In the genomic region with DNA sequence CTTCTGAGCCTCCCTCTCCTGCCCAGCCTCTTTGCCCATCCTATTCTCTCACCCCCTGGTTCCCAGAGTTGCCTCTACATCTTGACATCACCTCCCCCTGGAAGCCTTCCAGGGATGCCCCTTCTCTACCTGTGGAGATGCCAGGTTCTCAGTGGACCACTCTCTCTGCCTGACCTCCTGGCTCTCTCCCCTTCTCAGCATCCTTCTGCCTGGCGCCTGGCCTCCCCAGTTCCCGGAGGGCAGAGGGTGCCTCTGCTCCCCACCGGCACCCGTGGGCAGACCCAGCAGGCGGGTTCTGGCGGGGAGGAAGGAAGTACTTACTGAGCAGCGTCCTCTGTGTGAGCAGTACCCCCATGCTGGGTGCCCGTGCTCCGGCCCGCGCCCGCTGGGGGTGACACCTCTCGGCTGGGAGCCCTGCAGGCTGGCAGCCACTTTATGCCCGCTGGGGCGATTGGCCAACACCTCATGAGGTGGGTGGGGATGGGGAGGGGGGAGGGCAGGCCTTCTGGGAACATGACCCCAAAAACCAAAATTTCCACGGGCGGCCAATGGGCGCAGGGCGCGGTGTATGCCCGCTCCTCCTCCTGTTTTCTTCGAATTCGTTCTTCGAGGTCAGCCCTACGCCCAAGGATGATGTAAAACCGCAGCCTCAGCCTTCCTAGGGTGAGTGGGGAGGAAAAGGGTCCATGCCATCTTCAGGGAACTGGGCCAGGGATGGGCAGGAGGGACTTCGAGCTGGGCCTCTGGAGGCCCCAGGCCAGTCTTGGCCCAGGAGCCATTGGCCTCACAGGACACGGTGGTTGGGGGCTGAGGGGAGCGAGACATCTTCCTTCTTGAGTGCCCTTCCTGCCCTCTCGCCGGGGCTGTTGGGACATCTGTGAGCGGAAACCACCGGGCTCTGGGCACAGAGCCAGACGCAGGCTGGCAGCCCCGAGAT, we compare ENCODE assay signal across 8 cellular contexts. TPM values are rescaled to one million over a fixed set of nuclear protein-coding genes. Genes with fewer than 3 reads are reported as not detected.
DNase-seq lines count a peak whose midpoint lies in the region; ATAC-seq and TF ChIP-seq lines count a peak whose summit lies in the region.

TSS of gene OSM (minus strand) at position 407 of the 937 bp plus-strand sequence. CDS start at position 355, 52 bp downstream.

- H3K36me3 Mint-ChIP-seq in GM23338 (ENCODE audit: low read depth) = no peaks in the 10 kb centered on the region
- H3K36me3 Mint-ChIP-seq in activated B cell treated with CpG ODN at 0.5 μM for 24 hours (ENCODE audit: low read depth) = peaks cover 11% of the 10 kb centered on the region
- no peaks in the 10 kb centered on the region for H3K36me3 Mint-ChIP-seq in nephron progenitor cell (ENCODE audit: low read depth)

- H3K27me3 ChIP-seq in GM23338 (ENCODE audit: insufficient read depth) (no peaks in the 10 kb centered on the region; the same call in 1 of the 2 replicates), trophoblast cell (ENCODE audit: insufficient read depth, low read length) (no peaks in the 10 kb centered on the region)

- H3K4me1 ChIP-seq in GM23338 (ENCODE audit: insufficient read depth) (no peaks in the 10 kb centered on the region), trophoblast cell (ENCODE audit: control insufficient read depth in 1 of 2, insufficient read depth in 2 of 2, low read length in 2 of 2) (peaks cover 4 to 13% of the 10 kb centered on the region in 2 experiments)

- H2AK5ac ChIP-seq in trophoblast cell (ENCODE audit: low read length) = no peak within 1 kb of the TSS

- H3K27ac Mint-ChIP-seq in GM23338 (no peak within 1 kb of the TSS), activated B cell treated with CpG ODN at 0.5 μM for 24 hours (peak within 1 kb of the TSS; percentile 97), nephron progenitor cell (no peak within 1 kb of the TSS)

- H4K8ac ChIP-seq in trophoblast cell (ENCODE audit: low read depth, low read length) = no peak within 1 kb of the TSS

- H3K27me3 Mint-ChIP-seq in GM23338 (ENCODE audit: insufficient read depth, low read depth, poor library complexity) (peaks cover 22% of the 10 kb centered on the region), activated B cell treated with CpG ODN at 0.5 μM for 24 hours (no peaks in the 10 kb centered on the region), nephron progenitor cell (ENCODE audit: low read depth, poor library complexity) (peaks cover 4% of the 10 kb centered on the region)

- H3K9me3 Mint-ChIP-seq in GM23338 = no peaks in the 10 kb centered on the region
- H3K9me3 Mint-ChIP-seq in activated B cell treated with CpG ODN at 0.5 μM for 24 hours = no peaks in the 10 kb centered on the region
- no peaks in the 10 kb centered on the region for H3K9me3 Mint-ChIP-seq in nephron progenitor cell

- no peak within 1 kb of the TSS for H3K4me3 Mint-ChIP-seq in GM23338
- peak within 1 kb of the TSS; percentile 91 for H3K4me3 Mint-ChIP-seq in activated B cell treated with CpG ODN at 0.5 μM for 24 hours
- H3K4me3 Mint-ChIP-seq in nephron progenitor cell = no peak within 1 kb of the TSS

- no peaks in the 10 kb centered on the region for H3K9me2 ChIP-seq in GM23338 (ENCODE audit: insufficient read depth)

- H3K9ac ChIP-seq in trophoblast cell (ENCODE audit: low read length) = no peak within 1 kb of the TSS

- H3K23ac ChIP-seq in trophoblast cell (ENCODE audit: low read length) = no peak within 1 kb of the TSS

- no peaks in the 10 kb centered on the region for H3K36me3 ChIP-seq in GM23338 (ENCODE audit: insufficient read depth)
- H3K36me3 ChIP-seq in trophoblast cell (ENCODE audit: control insufficient read depth in 1 of 2, insufficient read depth in 2 of 2, low read length in 2 of 2) = no peaks in the 10 kb centered on the region

- H2BK5ac ChIP-seq in trophoblast cell (ENCODE audit: low read depth, low read length, poor library complexity) = no peak within 1 kb of the TSS

- no peak within 1 kb of the TSS for H4K91ac ChIP-seq in trophoblast cell (ENCODE audit: low read depth, low read length)

- H4K20me1 ChIP-seq in GM23338 (replicated peaks; ENCODE audit: insufficient read depth) = no peaks in the 10 kb centered on the region

- DNase-seq in GM23338 (ENCODE audit: low spot score) = no peak
- peak; percentile 56 for DNase-seq in activated B cell treated with CpG ODN at 0.5 μM for 24 hours
- peak; percentile 37 for DNase-seq in effector CD8-positive, alpha-beta T cell (lab: John Stamatoyannopoulos, UW)
- DNase-seq in stimulated activated CD4-positive, alpha-beta T cell treated with anti-CD3 and anti-CD28 coated beads, Interleukin-12 subunit alpha, Interleukin-12 subunit beta, amount 100 ng/mL, for 4 hours = peak; percentile 57
- DNase-seq in nephron progenitor cell = no peak
- no peak for DNase-seq in trophoblast cell

- ATAC-seq in GM23338 (no peak), activated B cell treated with CpG ODN at 0.5 μM for 24 hours (ENCODE audit: low read depth) (peak; percentile 35), HG02798 (IDR thresholded peaks at IDR 0.05; ENCODE audit: poor library complexity, unreplicated experiment) (no peak), GM19455 (IDR thresholded peaks at IDR 0.05; ENCODE audit: unreplicated experiment) (no peak)

- no peak within 1 kb of the TSS for H4K12ac ChIP-seq in trophoblast cell (ENCODE audit: low read depth, low read length)

- POLR2A ChIA-PET in activated B cell treated with CpG ODN at 0.5 μM for 24 hours (lab: Charles Lee) = interaction anchor here (0.7 to 2.7 kb wide), 6 partner anchors 21 to 702 kb away, joined by 3 to 10 read pairs (median 4); partner anchors contain the start of genes CCDC157, MORC2, SF3A1 and TBC1D10A

- no peak within 1 kb of the TSS for H3K4ac ChIP-seq in trophoblast cell (ENCODE audit: low read depth, low read length)

- H3K4me2 ChIP-seq in GM23338 (no peak within 1 kb of the TSS), trophoblast cell (ENCODE audit: low read length) (no peak within 1 kb of the TSS)

- intact Hi-C loops in activated B cell treated with CpG ODN at 0.5 μM for 24 hours (cut with micrococcal nuclease) = loop anchor here (1.0 to 10.0 kb wide), 7 partner anchors 23 to 1024 kb away; partner anchors contain the start of genes CASTOR1, NF2, PES1 and SF3A1

- H3K18ac ChIP-seq in trophoblast cell (ENCODE audit: low read length) = no peak within 1 kb of the TSS

- H3K9me3 ChIP-seq in trophoblast cell (ENCODE audit: insufficient read depth, low read depth, low read length) = peaks cover 2% of the 10 kb centered on the region

- no peak within 1 kb of the TSS for H2BK120ac ChIP-seq in trophoblast cell (ENCODE audit: insufficient read depth, low read length, poor library complexity)

- WGBS in trophoblast cell (ENCODE audit: extremely low coverage, insufficient coverage, insufficient read length) = no CpG with 5 or more reads among the region's 35 CpGs

- H2AFZ ChIP-seq in GM23338 (peak within 1 kb of the TSS; percentile 43; the same call in 1 of the 2 replicates), trophoblast cell (ENCODE audit: insufficient read depth, low read length, poor library complexity) (no peak within 1 kb of the TSS)

- TF ChIP-seq CTCF in GM23338 (conservative IDR thresholded peaks at IDR 0.05; ENCODE audit: low read depth in 2 of 2) (no peak), activated B cell treated with CpG ODN at 0.5 μM for 24 hours (IDR thresholded peaks at IDR 0.05) (no peak), nephron progenitor cell (IDR thresholded peaks at IDR 0.05) (no peak)

- no peaks in the 10 kb centered on the region for H3F3A ChIP-seq in GM23338 (replicated peaks; ENCODE audit: low read depth)

- H3K4me1 Mint-ChIP-seq in GM23338 (peaks cover 5% of the 10 kb centered on the region; the same call in 1 of the 3 replicates), activated B cell treated with CpG ODN at 0.5 μM for 24 hours (peaks cover 32% of the 10 kb centered on the region), nephron progenitor cell (peaks cover 4% of the 10 kb centered on the region)

- H3K27ac ChIP-seq in GM23338 (ENCODE audit: low read depth) = no peak within 1 kb of the TSS
- H3K27ac ChIP-seq in trophoblast cell (ENCODE audit: low read depth, low read length) = no peak within 1 kb of the TSS

- no peak within 1 kb of the TSS for H2BK12ac ChIP-seq in trophoblast cell (ENCODE audit: low read length)

- H3K79me2 ChIP-seq in GM23338 (replicated peaks; ENCODE audit: insufficient read depth) (no peaks in the 10 kb centered on the region), trophoblast cell (ENCODE audit: control insufficient read depth, insufficient read depth, low read length, poor library complexity) (no peaks in the 10 kb centered on the region)

- H3K4me3 ChIP-seq in GM23338 (no peak within 1 kb of the TSS), trophoblast cell (ENCODE audit: low read depth, low read length) (no peak within 1 kb of the TSS)

- CTCF ChIA-PET in activated B cell treated with CpG ODN at 0.5 μM for 24 hours (lab: Charles Lee) = interaction anchor here (5.5 kb wide), 1 partner anchor 21 kb away, joined by 44 read pairs; the partner anchor contains the start of gene CASTOR1

- peaks cover 3% of the 10 kb centered on the region for H3K79me1 ChIP-seq in trophoblast cell (ENCODE audit: low read length)

- H3K14ac ChIP-seq in trophoblast cell (ENCODE audit: low read length) = no peak within 1 kb of the TSS

TF ChIP-seq in GM23338, 12 proteins besides CTCF, POLR2A, EP300 and RAD21 (continues in another document):
- TF ChIP-seq JUNB (IDR thresholded peaks at IDR 0.05; ENCODE audit: unreplicated experiment) (no peak), EZH2 (IDR thresholded peaks at IDR 0.05; ENCODE audit: low read depth, unreplicated experiment) (no peak)

RNA-seq across cellular contexts. Expression of gene OSM, which starts in this region (rescaled TPM):
- not detected in 2 replicates for total RNA-seq in GM23338 (2014; rRNA removed; shearing (Covaris generic))
- polyA plus RNA-seq in GM23338 (2016; fragmentation: Nextera tagmentation; extraction: Ambion mirVana) = not detected in 2 replicates
- total RNA-seq in activated B cell treated with CpG ODN at 0.5 μM for 24 hours = 1.0 and 1.7 TPM in 2 replicates
- 0.19 and 0.25 TPM in 2 replicates for polyA plus RNA-seq in trophoblast cell (2013)

Comparison
In these comparisons a context has a peak if more than half of its experiments do, and no peak if none do; other contexts are left out.
1. DNase-seq: peak in activated B cell treated with CpG ODN at 0.5 μM for 24 hours (single experiment), effector CD8-positive, alpha-beta T cell (single experiment) and stimulated activated CD4-positive, alpha-beta T cell treated with anti-CD3 and anti-CD28 coated beads, Interleukin-12 subunit alpha, Interleukin-12 subunit beta, amount 100 ng/mL, for 4 hours (single experiment); none in GM23338 (single experiment), nephron progenitor cell (single experiment) and trophoblast cell (0 of 2).